ENCODE assay signal across 15 cellular contexts in the genomic region with DNA sequence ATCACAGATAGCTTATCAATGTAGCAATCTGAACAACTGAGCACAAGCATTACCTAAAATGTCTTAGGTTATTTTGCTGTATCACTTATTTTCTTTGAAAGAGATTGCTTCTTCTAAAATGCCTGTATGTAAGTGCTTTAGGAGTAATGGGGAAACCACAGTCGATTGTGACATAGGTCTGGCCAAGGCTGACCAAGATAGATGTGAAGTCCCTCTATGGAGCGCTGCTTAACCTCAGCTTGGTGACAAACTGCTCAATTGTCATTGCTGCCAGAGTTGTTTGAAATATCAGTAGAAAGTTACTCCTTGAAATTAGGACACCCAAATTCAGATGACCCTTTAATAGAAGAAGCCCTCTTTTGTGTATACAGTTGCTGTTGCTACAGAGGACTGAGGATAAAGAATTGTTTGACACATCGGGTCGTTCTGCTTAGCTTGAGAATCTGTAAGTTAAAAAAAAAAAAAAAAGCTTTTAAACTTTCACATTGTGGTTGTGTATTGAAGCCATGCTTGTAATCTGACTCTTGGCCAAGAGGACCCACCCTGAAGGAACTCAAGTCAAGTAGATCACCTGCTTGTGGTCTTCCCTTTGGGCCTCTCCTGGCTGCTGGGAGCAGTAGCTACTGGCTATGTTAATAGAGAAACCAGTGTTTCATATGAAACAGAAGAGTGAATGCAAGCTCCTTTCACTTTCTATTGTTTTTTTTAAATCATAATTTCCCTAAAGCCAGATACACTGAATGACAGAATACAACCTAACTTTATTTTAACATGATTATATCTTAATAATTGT.
DNase-seq lines count a peak whose midpoint lies in the region; ATAC-seq, FAIRE-seq and TF ChIP-seq lines count a peak whose summit lies in the region.
"Had no signal": no experiment of that assay in that cellular context is flagged by ENCODE, and none has a peak within 500 bp of the region (broad histone marks: within the 10 kb centered on the region; RNA-seq: fewer than 3 reads in every experiment).

No MANE protein-coding gene starts in this region.

- peaks cover 3% of the 10 kb centered on the region for H3K9me3 Mint-ChIP-seq in activated CD4-positive, alpha-beta memory T cell treated with anti-CD3 and anti-CD28 coated beads, Interleukin-2, amount 10 ng/mL, durations not matched to agents 7 days and 5 days
- no peaks in the 10 kb centered on the region for H3K9me3 Mint-ChIP-seq in activated CD4-positive, alpha-beta T cell treated with anti-CD3 and anti-CD28 coated beads, Interleukin-2, amount 10 ng/mL, durations not matched to agents 24 days and 14 days

- FAIRE-seq in H54 (lab: Jason Lieb, UNC) = no peak
- FAIRE-seq: colon had no signal

- H3K4me3 ChIP-seq in NB4 (ENCODE audit: low read depth, low read length) = no peak overlapping the region
- H3K4me3 ChIP-seq: HAP-1 had no signal

- CTCF ChIA-PET in activated CD4-positive, alpha-beta memory T cell treated with anti-CD3 and anti-CD28 coated beads, Interleukin-2, amount 10 ng/mL, durations not matched to agents 7 days and 5 days (lab: Charles Lee) = no interaction called here

- ATAC-seq in GM18508 (IDR thresholded peaks at IDR 0.05; ENCODE audit: insufficient read depth, unreplicated experiment) (peak; percentile 98), GM19467 (IDR thresholded peaks at IDR 0.05; ENCODE audit: unreplicated experiment) (peak; percentile 97), HG03025 (IDR thresholded peaks at IDR 0.05; ENCODE audit: low FRiP score, unreplicated experiment) (peak; percentile 99)
- ATAC-seq: stimulated activated memory B cell treated with anti-CD40 and anti-IgM and Interleukin-4, amounts not matched to agents 10 μg/mL and 1 μg/mL and 100 μg/mL, for 72 hours had no signal

- TF ChIP-seq CTCF in NB4 (IDR thresholded peaks at IDR 0.05; ENCODE audit: low read depth, low read length) = no peak

- no peaks in the 10 kb centered on the region for H3K36me3 Mint-ChIP-seq in activated CD4-positive, alpha-beta memory T cell treated with anti-CD3 and anti-CD28 coated beads, Interleukin-2, amount 10 ng/mL, durations not matched to agents 7 days and 5 days (ENCODE audit: low read depth)
- H3K36me3 Mint-ChIP-seq in activated CD4-positive, alpha-beta T cell treated with anti-CD3 and anti-CD28 coated beads, Interleukin-2, amount 10 ng/mL, durations not matched to agents 24 days and 14 days (ENCODE audit: low read depth) = no peaks in the 10 kb centered on the region
- H3K36me3 Mint-ChIP-seq: memory B cell; stimulated activated memory B cell treated with anti-CD40 and anti-IgM and Interleukin-4, amounts not matched to agents 10 μg/mL and 1 μg/mL and 100 μg/mL, for 72 hours had no signal

- DNase-seq in NB4 (ENCODE audit: low read depth) (peak; percentile 33), KBM-7 (no peak), H54 (ENCODE audit: insufficient read length, low spot score) (no peak)
- no peak for DNase-seq in activated CD4-positive, alpha-beta memory T cell treated with anti-CD3 and anti-CD28 coated beads, Interleukin-2, amount 10 ng/mL, durations not matched to agents 7 days and 5 days
- no peak for DNase-seq in activated CD4-positive, alpha-beta T cell treated with anti-CD3 and anti-CD28 coated beads, Interleukin-2, amount 10 ng/mL, durations not matched to agents 24 days and 14 days
- DNase-seq: activated effector memory CD4-positive, alpha-beta T cell treated with anti-CD3 and anti-CD28 coated beads, Interleukin-2, amount 50 U/mL, for 16 hours; NCI-H2029 treated with DMSO at 0.1 percent for 48 hours; T1000 had no signal

- intact Hi-C loops in activated CD4-positive, alpha-beta T cell treated with anti-CD3 and anti-CD28 coated beads, Interleukin-2, amount 10 ng/mL, durations not matched to agents 24 days and 14 days (cut with micrococcal nuclease) = no loop called here

- no peaks in the 10 kb centered on the region for H3K27me3 Mint-ChIP-seq in activated CD4-positive, alpha-beta memory T cell treated with anti-CD3 and anti-CD28 coated beads, Interleukin-2, amount 10 ng/mL, durations not matched to agents 7 days and 5 days
- no peaks in the 10 kb centered on the region for H3K27me3 Mint-ChIP-seq in activated CD4-positive, alpha-beta T cell treated with anti-CD3 and anti-CD28 coated beads, Interleukin-2, amount 10 ng/mL, durations not matched to agents 24 days and 14 days
- H3K27me3 Mint-ChIP-seq: memory B cell; stimulated activated memory B cell treated with anti-CD40 and anti-IgM and Interleukin-4, amounts not matched to agents 10 μg/mL and 1 μg/mL and 100 μg/mL, for 72 hours had no signal

- in situ Hi-C loops in KBM-7 (cut with MboI; ENCODE audit: low pct_unique_long_range_greater_than_20kb, low sequenced_read_pairs) = no loop called here

- POLR2A ChIA-PET in activated CD4-positive, alpha-beta memory T cell treated with anti-CD3 and anti-CD28 coated beads, Interleukin-2, amount 10 ng/mL, durations not matched to agents 7 days and 5 days (lab: Charles Lee) = no interaction called here

- H3K4me1 Mint-ChIP-seq in activated CD4-positive, alpha-beta memory T cell treated with anti-CD3 and anti-CD28 coated beads, Interleukin-2, amount 10 ng/mL, durations not matched to agents 7 days and 5 days = no peaks in the 10 kb centered on the region
- no peaks in the 10 kb centered on the region for H3K4me1 Mint-ChIP-seq in activated CD4-positive, alpha-beta T cell treated with anti-CD3 and anti-CD28 coated beads, Interleukin-2, amount 10 ng/mL, durations not matched to agents 24 days and 14 days
- H3K4me1 Mint-ChIP-seq: memory B cell; stimulated activated memory B cell treated with anti-CD40 and anti-IgM and Interleukin-4, amounts not matched to agents 10 μg/mL and 1 μg/mL and 100 μg/mL, for 72 hours had no signal

- no peak overlapping the region for H3K4me3 Mint-ChIP-seq in activated CD4-positive, alpha-beta memory T cell treated with anti-CD3 and anti-CD28 coated beads, Interleukin-2, amount 10 ng/mL, durations not matched to agents 7 days and 5 days
- H3K4me3 Mint-ChIP-seq in activated CD4-positive, alpha-beta T cell treated with anti-CD3 and anti-CD28 coated beads, Interleukin-2, amount 10 ng/mL, durations not matched to agents 24 days and 14 days = no peak overlapping the region
- H3K4me3 Mint-ChIP-seq: memory B cell; stimulated activated memory B cell treated with anti-CD40 and anti-IgM and Interleukin-4, amounts not matched to agents 10 μg/mL and 1 μg/mL and 100 μg/mL, for 72 hours had no signal

- no peak overlapping the region for H3K27ac Mint-ChIP-seq in activated CD4-positive, alpha-beta memory T cell treated with anti-CD3 and anti-CD28 coated beads, Interleukin-2, amount 10 ng/mL, durations not matched to agents 7 days and 5 days
- H3K27ac Mint-ChIP-seq in activated CD4-positive, alpha-beta T cell treated with anti-CD3 and anti-CD28 coated beads, Interleukin-2, amount 10 ng/mL, durations not matched to agents 24 days and 14 days = no peak overlapping the region
- H3K27ac Mint-ChIP-seq: memory B cell; stimulated activated memory B cell treated with anti-CD40 and anti-IgM and Interleukin-4, amounts not matched to agents 10 μg/mL and 1 μg/mL and 100 μg/mL, for 72 hours had no signal

- TF ChIP-seq POLR2A in NB4 (IDR thresholded peaks at IDR 0.05; ENCODE audit: extremely low read depth, insufficient read length) (no peak), H54 (IDR thresholded peaks at IDR 0.05; ENCODE audit: low read depth, low read length) (no peak)
